17 cellular contexts compared by ENCODE assay signal in genomic region chr1:158992787-158993312, GRCh38. TPM values are rescaled to one million over a fixed set of nuclear protein-coding genes. Genes with fewer than 3 reads are reported as not detected.
DNase-seq lines count a peak whose midpoint lies in the region; ATAC-seq and TF ChIP-seq lines count a peak whose summit lies in the region.
"Had no signal": no experiment of that assay in that cellular context is flagged by ENCODE, and none has a peak within 500 bp of the region (broad histone marks: within the 10 kb centered on the region; RNA-seq: fewer than 3 reads in every experiment).

No MANE protein-coding gene starts in this region.

- peak overlapping the region; percentile 29 for H3K27ac Mint-ChIP-seq in activated T-cell treated with anti-CD3 and anti-CD28 coated beads, Interleukin-2, amount 50 U/mL, for 72 hours
- H3K27ac Mint-ChIP-seq in natural killer cell: peak overlapping the region; percentile 12 to 80
- H3K27ac Mint-ChIP-seq: H9 had no signal

- ATAC-seq in activated T-cell treated with anti-CD3 and anti-CD28 coated beads, Interleukin-2, amount 50 U/mL, for 72 hours (replicated peaks in 1 of 2): peak; percentile 10 to 43
- peak in 1 of 3 donors; percentile 49 for ATAC-seq in natural killer cell
- ATAC-seq: A549 had no signal

- H3K4me3 Mint-ChIP-seq in activated T-cell treated with anti-CD3 and anti-CD28 coated beads, Interleukin-2, amount 50 U/mL, for 72 hours: no peak overlapping the region
- H3K4me3 Mint-ChIP-seq in natural killer cell: no peak overlapping the region
- H3K4me3 Mint-ChIP-seq: CD4-positive, alpha-beta memory T cell; H9 had no signal

- no peak for TF ChIP-seq CTCF in natural killer cell (IDR thresholded peaks at IDR 0.05)

- intact Hi-C loops in natural killer cell (cut with micrococcal nuclease): no loop called here

- no peaks in the 10 kb centered on the region for H3K27me3 Mint-ChIP-seq in activated T-cell treated with anti-CD3 and anti-CD28 coated beads, Interleukin-2, amount 50 U/mL, for 72 hours (ENCODE audit: low read depth)
- no peaks in the 10 kb centered on the region for H3K27me3 Mint-ChIP-seq in natural killer cell (ENCODE audit: low read depth in 2 of 2)
- H3K27me3 Mint-ChIP-seq: CD4-positive, alpha-beta memory T cell had no signal

- no peak for DNase-seq in activated T-cell treated with anti-CD3 and anti-CD28 coated beads, Interleukin-2, amount 50 U/mL, for 72 hours
- no peak for DNase-seq in activated T-cell treated with anti-CD3 and anti-CD28 coated beads, Interleukin-2, amount 50 U/mL, for 1 hour
- peak; percentile 36 for DNase-seq in stimulated activated CD4-positive, alpha-beta T cell treated with anti-CD3 and anti-CD28 coated beads, Interleukin-4, amount 100 ng/mL, for 24 hours
- DNase-seq in stimulated activated CD4-positive, alpha-beta T cell treated with anti-CD3 and anti-CD28 coated beads, Interleukin-2, amount 100 ng/mL, for 48 hours: no peak
- DNase-seq in natural killer cell (no peak), NCI-H524 (lab: John Stamatoyannopoulos, UW) (no peak), NCI-H1930 (lab: John Stamatoyannopoulos, UW) (no peak)
- DNase-seq: BE2C; CD4-positive, alpha-beta memory T cell; COR-L47; DMS153; DMS79 treated with DMSO at 0.1 percent for 48 hours; EL; GOT3; H9 had no signal

- H3K36me3 Mint-ChIP-seq in activated T-cell treated with anti-CD3 and anti-CD28 coated beads, Interleukin-2, amount 50 U/mL, for 72 hours (ENCODE audit: insufficient read depth in 2 of 2): peaks cover 25 to 29% of the 10 kb centered on the region in 2 donors
- peaks cover 23% of the 10 kb centered on the region for H3K36me3 Mint-ChIP-seq in natural killer cell

- peaks cover 17% of the 10 kb centered on the region for H3K4me1 Mint-ChIP-seq in activated T-cell treated with anti-CD3 and anti-CD28 coated beads, Interleukin-2, amount 50 U/mL, for 72 hours (ENCODE audit: low read depth)
- H3K4me1 Mint-ChIP-seq in natural killer cell: peaks cover 69 to 73% of the 10 kb centered on the region in 2 donors
- H3K4me1 Mint-ChIP-seq: H9 had no signal

- H3K9me3 Mint-ChIP-seq in activated T-cell treated with anti-CD3 and anti-CD28 coated beads, Interleukin-2, amount 50 U/mL, for 72 hours: peaks cover 3 to 17% of the 10 kb centered on the region in 2 donors
- H3K9me3 Mint-ChIP-seq in natural killer cell: peaks cover 0 to 2% of the 10 kb centered on the region in 2 donors
- H3K9me3 Mint-ChIP-seq: H9 had no signal

RNA-seq across cellular contexts. Expression of gene IFI16, which starts 16.9 kb away (rescaled TPM):
- 100 to 1,000 TPM; 311 to 326 TPM for total RNA-seq in activated T-cell treated with anti-CD3 and anti-CD28 coated beads, Interleukin-2, amount 50 U/mL, for 72 hours
- total RNA-seq in natural killer cell: 100 to 1,000 TPM; 141 to 218 (median 151) TPM
- total RNA-seq: HT-29 had no signal
